ENCODE assay signal across 15 cellular contexts in the genomic region with DNA sequence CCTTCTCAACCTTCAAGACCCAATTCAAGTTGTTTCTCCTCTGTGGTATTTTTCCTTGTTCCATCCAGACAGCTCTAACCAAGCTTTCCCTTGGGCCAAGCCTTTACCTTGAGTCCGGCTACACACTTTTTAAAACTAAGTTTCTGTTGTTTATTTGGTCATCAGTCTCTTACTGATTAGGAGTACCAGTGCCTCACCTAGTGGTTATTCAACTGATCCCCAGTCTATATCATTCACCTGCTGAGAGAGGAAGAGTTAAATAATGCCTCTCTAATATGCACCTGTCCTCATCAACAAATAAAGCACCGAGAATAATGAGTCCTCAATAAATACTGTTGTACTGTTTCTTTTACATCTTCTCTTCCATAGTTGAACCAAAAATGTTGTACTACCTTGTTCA.
DNase-seq lines count a peak whose midpoint lies in the region; ATAC-seq and TF ChIP-seq lines count a peak whose summit lies in the region.
"Had no signal": no experiment of that assay in that cellular context is flagged by ENCODE, and none has a peak within 500 bp of the region (broad histone marks: within the 10 kb centered on the region; RNA-seq: fewer than 3 reads in every experiment).

No MANE protein-coding gene starts in this region.

- H3K27ac ChIP-seq in endodermal cell (ENCODE audit: low read depth, low read length): no peak overlapping the region
- H3K27ac ChIP-seq: BLaER1 had no signal

- 85 to 100% methylated on average over 1 to 2 of the region's 2 CpGs for WGBS in endodermal cell (ENCODE audit: insufficient coverage in 1 of 2, insufficient read length in 1 of 2), 2 experiments

- no peak overlapping the region for H3K9ac ChIP-seq in endodermal cell (ENCODE audit: extremely low read depth, low read length, poor library complexity, severe bottlenecking)
- H3K9ac ChIP-seq: BLaER1 had no signal

- H3K4me1 Mint-ChIP-seq in stimulated activated naive CD8-positive, alpha-beta T cell treated with anti-CD3 and anti-CD28 coated beads, Interleukin-15, amount 100 ng/mL, for 72 hours: no peaks in the 10 kb centered on the region
- peaks cover 11% of the 10 kb centered on the region for H3K4me1 Mint-ChIP-seq in endodermal cell
- H3K4me1 Mint-ChIP-seq: central memory CD8-positive, alpha-beta T cell had no signal

- TF ChIP-seq CTCF in endodermal cell (conservative IDR thresholded peaks at IDR 0.05): peak; percentile 58

- H3K4me3 Mint-ChIP-seq in stimulated activated naive CD8-positive, alpha-beta T cell treated with anti-CD3 and anti-CD28 coated beads, Interleukin-15, amount 100 ng/mL, for 72 hours: no peak overlapping the region
- no peak overlapping the region for H3K4me3 Mint-ChIP-seq in endodermal cell
- H3K4me3 Mint-ChIP-seq: central memory CD8-positive, alpha-beta T cell had no signal

- H3K36me3 Mint-ChIP-seq in endodermal cell (ENCODE audit: low read depth): no peaks in the 10 kb centered on the region

- no peak for DNase-seq in stimulated activated naive CD8-positive, alpha-beta T cell treated with anti-CD3 and anti-CD28 coated beads, Interleukin-15, amount 100 ng/mL, for 72 hours
- DNase-seq in stimulated activated naive CD8-positive, alpha-beta T cell treated with anti-CD3 and anti-CD28 coated beads, Interleukin-15, Interleukin-2, amounts not matched to agents 100 U/mL and 50 U/mL, for 24 hours: no peak
- DNase-seq in NCI-H69 (lab: John Stamatoyannopoulos, UW) (peak; percentile 70), endodermal cell (no peak), mucosa of gallbladder (ENCODE audit: low spot score) (no peak), NCI-H2227 treated with DMSO at 0.1 percent for 48 hours (lab: John Stamatoyannopoulos, UW) (no peak)
- DNase-seq in activated naive CD4-positive, alpha-beta T cell treated with Interleukin-2 at 50 U/mL for 16 hours: no peak
- DNase-seq: nucleus accumbens; SIG-M5; stimulated activated CD4-positive, alpha-beta T cell treated with anti-CD3 and anti-CD28 coated beads, Interleukin-2, amount 100 ng/mL, for 24 hours had no signal

- peaks cover 9% of the 10 kb centered on the region for H3K27me3 Mint-ChIP-seq in stimulated activated naive CD8-positive, alpha-beta T cell treated with anti-CD3 and anti-CD28 coated beads, Interleukin-15, amount 100 ng/mL, for 72 hours
- no peaks in the 10 kb centered on the region for H3K27me3 Mint-ChIP-seq in endodermal cell (ENCODE audit: insufficient read depth)
- H3K27me3 Mint-ChIP-seq: central memory CD8-positive, alpha-beta T cell had no signal

- no peaks in the 10 kb centered on the region for H3K36me3 ChIP-seq in endodermal cell (ENCODE audit: control insufficient read depth, insufficient read depth, low read length)
- H3K36me3 ChIP-seq: BLaER1 had no signal

- peaks cover 10% of the 10 kb centered on the region for H3K4me1 ChIP-seq in endodermal cell (ENCODE audit: control insufficient read depth, insufficient read depth, low read length)
- H3K4me1 ChIP-seq: BLaER1 had no signal

- no peak overlapping the region for H3K4me3 ChIP-seq in endodermal cell (ENCODE audit: low read length)
- H3K4me3 ChIP-seq: BLaER1 had no signal

- H3K27ac Mint-ChIP-seq in stimulated activated naive CD8-positive, alpha-beta T cell treated with anti-CD3 and anti-CD28 coated beads, Interleukin-15, amount 100 ng/mL, for 72 hours: no peak overlapping the region
- H3K27ac Mint-ChIP-seq in endodermal cell: no peak overlapping the region

- H3K9me3 ChIP-seq in endodermal cell (ENCODE audit: control insufficient read depth, low read length): no peaks in the 10 kb centered on the region
- H3K9me3 ChIP-seq: BLaER1 had no signal

- no peaks in the 10 kb centered on the region for H3K27me3 ChIP-seq in endodermal cell (ENCODE audit: control insufficient read depth, insufficient read depth, low read length, poor library complexity, severe bottlenecking)
- H3K27me3 ChIP-seq: BLaER1 had no signal

- no peaks in the 10 kb centered on the region for H3K9me3 Mint-ChIP-seq in stimulated activated naive CD8-positive, alpha-beta T cell treated with anti-CD3 and anti-CD28 coated beads, Interleukin-15, amount 100 ng/mL, for 72 hours
- no peaks in the 10 kb centered on the region for H3K9me3 Mint-ChIP-seq in endodermal cell
- H3K9me3 Mint-ChIP-seq: central memory CD8-positive, alpha-beta T cell had no signal

- peak; percentile 18 for ATAC-seq in stimulated activated naive CD8-positive, alpha-beta T cell treated with anti-CD3 and anti-CD28 coated beads, Interleukin-15, amount 100 ng/mL, for 72 hours
- no peak for ATAC-seq in stimulated activated naive CD8-positive, alpha-beta T cell treated with anti-CD3 and anti-CD28 coated beads, Interleukin-15, Interleukin-2, amounts not matched to agents 100 U/mL and 50 U/mL, for 24 hours
- ATAC-seq in GM19324 (IDR thresholded peaks at IDR 0.05; ENCODE audit: low FRiP score, unreplicated experiment): no peak
- ATAC-seq: activated CD4-positive, CD25-positive, alpha-beta regulatory T cell treated with anti-CD3 and anti-CD28 coated beads, Interleukin-2, amount 50 U/mL, for 24 hours; left lobe of liver had no signal
